In genomic region chr1:59427155-59427554, GRCh38 we compare ENCODE assay signal across 12 cellular contexts.
DNase-seq lines count a peak whose midpoint lies in the region; ATAC-seq, FAIRE-seq and TF ChIP-seq lines count a peak whose summit lies in the region.
"Had no signal": no experiment of that assay in that cellular context is flagged by ENCODE, and none has a peak within 500 bp of the region (broad histone marks: within the 10 kb centered on the region; RNA-seq: fewer than 3 reads in every experiment).

No MANE protein-coding gene starts in this region.

- H3K4me1 Mint-ChIP-seq in activated T-cell treated with anti-CD3 and anti-CD28 coated beads, Interleukin-2, amount 50 U/mL, for 72 hours (ENCODE audit: low read depth): peaks cover 8% of the 10 kb centered on the region
- peaks cover 8% of the 10 kb centered on the region for H3K4me1 Mint-ChIP-seq in activated T-helper 2 cell treated with anti-CD3 and anti-CD28 coated beads, Interferon-gamma antibody, Interleukin-2, Interleukin-4, amounts not matched to agents 10 μg/mL and 5 μg/mL and 100 μg/mL, durations not matched to agents 14 hours and 24 hours and 36 hours (ENCODE audit: low read depth)
- peaks cover 1% of the 10 kb centered on the region for H3K4me1 Mint-ChIP-seq in activated naive CD8-positive, alpha-beta T cell treated with anti-CD3 and anti-CD28 coated beads for 36 hours

- no peaks in the 10 kb centered on the region for H3K9me3 Mint-ChIP-seq in activated T-cell treated with anti-CD3 and anti-CD28 coated beads, Interleukin-2, amount 50 U/mL, for 72 hours
- H3K9me3 Mint-ChIP-seq in activated T-helper 2 cell treated with anti-CD3 and anti-CD28 coated beads, Interferon-gamma antibody, Interleukin-2, Interleukin-4, amounts not matched to agents 10 μg/mL and 5 μg/mL and 100 μg/mL, durations not matched to agents 14 hours and 24 hours and 36 hours: no peaks in the 10 kb centered on the region
- no peaks in the 10 kb centered on the region for H3K9me3 Mint-ChIP-seq in activated naive CD8-positive, alpha-beta T cell treated with anti-CD3 and anti-CD28 coated beads for 36 hours

- H3K36me3 ChIP-seq in kidney (ENCODE audit: control insufficient read depth in 1 of 2, insufficient read depth in 2 of 2, low read length in 2 of 2): no peaks in the 10 kb centered on the region

- H3K4me1 ChIP-seq in kidney (ENCODE audit: control insufficient read depth in 1 of 2, insufficient read depth in 1 of 2, low read depth in 1 of 2, low read length in 2 of 2): peaks cover 3 to 27% of the 10 kb centered on the region in 2 donors

- H3K27ac Mint-ChIP-seq in activated T-cell treated with anti-CD3 and anti-CD28 coated beads, Interleukin-2, amount 50 U/mL, for 72 hours: no peak overlapping the region
- H3K27ac Mint-ChIP-seq in activated T-helper 2 cell treated with anti-CD3 and anti-CD28 coated beads, Interferon-gamma antibody, Interleukin-2, Interleukin-4, amounts not matched to agents 10 μg/mL and 5 μg/mL and 100 μg/mL, durations not matched to agents 14 hours and 24 hours and 36 hours: no peak overlapping the region
- no peak overlapping the region for H3K27ac Mint-ChIP-seq in activated naive CD8-positive, alpha-beta T cell treated with anti-CD3 and anti-CD28 coated beads for 36 hours
- H3K27ac Mint-ChIP-seq: B cell had no signal

- H3K27me3 Mint-ChIP-seq in activated T-cell treated with anti-CD3 and anti-CD28 coated beads, Interleukin-2, amount 50 U/mL, for 72 hours (ENCODE audit: low read depth): no peaks in the 10 kb centered on the region
- H3K27me3 Mint-ChIP-seq in activated T-helper 2 cell treated with anti-CD3 and anti-CD28 coated beads, Interferon-gamma antibody, Interleukin-2, Interleukin-4, amounts not matched to agents 10 μg/mL and 5 μg/mL and 100 μg/mL, durations not matched to agents 14 hours and 24 hours and 36 hours (ENCODE audit: low read depth): no peaks in the 10 kb centered on the region
- H3K27me3 Mint-ChIP-seq in activated naive CD8-positive, alpha-beta T cell treated with anti-CD3 and anti-CD28 coated beads for 36 hours: no peaks in the 10 kb centered on the region
- H3K27me3 Mint-ChIP-seq: B cell had no signal

- intact Hi-C loops in kidney (cut with DNase I): no loop called here
- intact Hi-C loops in activated T-helper 2 cell treated with anti-CD3 and anti-CD28 coated beads, Interferon-gamma antibody, Interleukin-2, Interleukin-4, amounts not matched to agents 10 μg/mL and 5 μg/mL and 100 μg/mL, durations not matched to agents 14 hours and 24 hours and 36 hours (cut with micrococcal nuclease): no loop called here

- H3K4me3 Mint-ChIP-seq in activated T-cell treated with anti-CD3 and anti-CD28 coated beads, Interleukin-2, amount 50 U/mL, for 72 hours: no peak overlapping the region
- H3K4me3 Mint-ChIP-seq in activated T-helper 2 cell treated with anti-CD3 and anti-CD28 coated beads, Interferon-gamma antibody, Interleukin-2, Interleukin-4, amounts not matched to agents 10 μg/mL and 5 μg/mL and 100 μg/mL, durations not matched to agents 14 hours and 24 hours and 36 hours (ENCODE audit: low read depth): no peak overlapping the region
- no peak overlapping the region for H3K4me3 Mint-ChIP-seq in activated naive CD8-positive, alpha-beta T cell treated with anti-CD3 and anti-CD28 coated beads for 36 hours
- H3K4me3 Mint-ChIP-seq: B cell had no signal

- no peaks in the 10 kb centered on the region for H3K9me3 ChIP-seq in kidney (ENCODE audit: control insufficient read depth in 1 of 2, low read length in 2 of 2)

- H3K36me3 Mint-ChIP-seq in activated T-cell treated with anti-CD3 and anti-CD28 coated beads, Interleukin-2, amount 50 U/mL, for 72 hours (ENCODE audit: insufficient read depth in 2 of 2): no peaks in the 10 kb centered on the region
- no peaks in the 10 kb centered on the region for H3K36me3 Mint-ChIP-seq in activated T-helper 2 cell treated with anti-CD3 and anti-CD28 coated beads, Interferon-gamma antibody, Interleukin-2, Interleukin-4, amounts not matched to agents 10 μg/mL and 5 μg/mL and 100 μg/mL, durations not matched to agents 14 hours and 24 hours and 36 hours (ENCODE audit: low read depth)
- H3K36me3 Mint-ChIP-seq in activated naive CD8-positive, alpha-beta T cell treated with anti-CD3 and anti-CD28 coated beads for 36 hours: no peaks in the 10 kb centered on the region

- no peak for ATAC-seq in activated T-cell treated with anti-CD3 and anti-CD28 coated beads, Interleukin-2, amount 50 U/mL, for 72 hours (replicated peaks in 1 of 2)
- no peak for ATAC-seq in GM21717 (IDR thresholded peaks at IDR 0.05; ENCODE audit: unreplicated experiment)
- ATAC-seq: stimulated activated naive CD8-positive, alpha-beta T cell treated with anti-CD3 and anti-CD28 coated beads, Interleukin-15, Interleukin-2, amounts not matched to agents 100 U/mL and 50 U/mL, for 24 hours had no signal

- H3K27ac ChIP-seq in kidney (ENCODE audit: low read depth in 2 of 2, low read length in 2 of 2): no peak overlapping the region

- H3K9ac ChIP-seq in kidney (ENCODE audit: low read length in 2 of 2): no peak overlapping the region

- DNase-seq in AG08396 (ENCODE audit: low spot score): peak; percentile 13
- DNase-seq in HTR-8/SVneo (ENCODE audit: insufficient read length, low spot score): peak; percentile 59
- DNase-seq in SW480 (ENCODE audit: low spot score): peak; percentile 92
- DNase-seq in kidney: peak; percentile 69
- DNase-seq in activated T-cell treated with anti-CD3 and anti-CD28 coated beads, Interleukin-2, amount 50 U/mL, for 72 hours: no peak
- DNase-seq in activated T-helper 2 cell treated with anti-CD3 and anti-CD28 coated beads, Interferon-gamma antibody, Interleukin-2, Interleukin-4, amounts not matched to agents 10 μg/mL and 5 μg/mL and 100 μg/mL, durations not matched to agents 14 hours and 24 hours and 36 hours (ENCODE audit: low spot score): no peak
- DNase-seq in activated naive CD8-positive, alpha-beta T cell treated with anti-CD3 and anti-CD28 coated beads for 36 hours: no peak
- DNase-seq: foreskin melanocyte; NCI-H187; stimulated activated naive CD8-positive, alpha-beta T cell treated with anti-CD3 and anti-CD28 coated beads, Interleukin-15, Interleukin-2, amounts not matched to agents 100 U/mL and 50 U/mL, for 24 hours had no signal

- peak; percentile 71 for FAIRE-seq in HTR-8/SVneo (lab: Jason Lieb, UNC)
- no peak for FAIRE-seq in kidney (lab: Jason Lieb, UNC)

- no peak for TF ChIP-seq CTCF in kidney (IDR thresholded peaks at IDR 0.05; ENCODE audit: borderline replicate concordance, extremely low read depth, insufficient read depth)

- no peak overlapping the region for H3K4me3 ChIP-seq in kidney (ENCODE audit: low read length in 2 of 2)

Comparison
In these comparisons a context has a peak if more than half of its experiments do, and no peak if none do; other contexts are left out.
1. DNase-seq: peak in AG08396 (single experiment), HTR-8/SVneo (single experiment), SW480 (single experiment) and kidney (single experiment); none in activated T-cell treated with anti-CD3 and anti-CD28 coated beads, Interleukin-2, amount 50 U/mL, for 72 hours (0 of 2), activated T-helper 2 cell treated with anti-CD3 and anti-CD28 coated beads, Interferon-gamma antibody, Interleukin-2, Interleukin-4, amounts not matched to agents 10 μg/mL and 5 μg/mL and 100 μg/mL, durations not matched to agents 14 hours and 24 hours and 36 hours (single experiment) and activated naive CD8-positive, alpha-beta T cell treated with anti-CD3 and anti-CD28 coated beads for 36 hours (single experiment).